ENCODE assay signal across 14 cellular contexts in genomic region chr7:74311305-74311744, GRCh38. TPM values are rescaled to one million over a fixed set of nuclear protein-coding genes. Genes with fewer than 3 reads are reported as not detected.
DNase-seq lines count a peak whose midpoint lies in the region; ATAC-seq and TF ChIP-seq lines count a peak whose summit lies in the region.
"Had no signal": no experiment of that assay in that cellular context is flagged by ENCODE, and none has a peak within 500 bp of the region (broad histone marks: within the 10 kb centered on the region; RNA-seq: fewer than 3 reads in every experiment).

No MANE protein-coding gene starts in this region.

- H3K9me3 ChIP-seq in mucosa of rectum (ENCODE audit: control insufficient read depth in 2 of 2, low read length in 2 of 2) (no peaks in the 10 kb centered on the region), adrenal gland (replicated peaks in 1 of 3) (no peaks in the 10 kb centered on the region)

- H3K9ac ChIP-seq in mucosa of rectum (ENCODE audit: low read depth in 1 of 2, low read length in 2 of 2), result no peak overlapping the region

- TF ChIP-seq POLR2A in adrenal gland (IDR thresholded peaks at IDR 0.05), result no peak

- H3K4me3 ChIP-seq in mucosa of rectum (ENCODE audit: low read length in 2 of 2) (no peak overlapping the region), adrenal gland (no peak overlapping the region)
- H3K4me3 ChIP-seq: SK-N-MC had no signal

- H3K4me3 Mint-ChIP-seq in activated CD4-positive, alpha-beta T cell treated with anti-CD3 and anti-CD28 coated beads for 36 hours, result no peak overlapping the region
- no peak overlapping the region for H3K4me3 Mint-ChIP-seq in WTC11
- H3K4me3 Mint-ChIP-seq: activated naive CD8-positive, alpha-beta T cell had no signal

- intact Hi-C loops in activated CD4-positive, alpha-beta T cell treated with anti-CD3 and anti-CD28 coated beads for 36 hours (cut with DNase I, micrococcal nuclease), result no loop called here
- intact Hi-C loops in adrenal gland (cut with DNase I), result no loop called here

- peak overlapping the region; percentile 16 to 52 for H3K27ac ChIP-seq in mucosa of rectum (ENCODE audit: low read depth in 2 of 2, low read length in 2 of 2)
- no peak overlapping the region for H3K27ac ChIP-seq in adrenal gland
- H3K27ac ChIP-seq: SK-N-MC had no signal

- H3K36me3 ChIP-seq in mucosa of rectum (ENCODE audit: control insufficient read depth in 2 of 2, insufficient read depth in 2 of 2, low read length in 2 of 2), result no peaks in the 10 kb centered on the region
- no peaks in the 10 kb centered on the region for H3K36me3 ChIP-seq in adrenal gland (replicated peaks in 1 of 2)

- no peak for DNase-seq in activated CD4-positive, alpha-beta T cell treated with anti-CD3 and anti-CD28 coated beads for 36 hours
- no peak for DNase-seq in activated CD4-positive, alpha-beta T cell treated with anti-CD3 and anti-CD28 coated beads for 4 hours
- DNase-seq in HT-29 (ENCODE audit: low spot score) (peak; percentile 39), WTC11 (ENCODE audit: low spot score) (no peak), NCI-H1436 (lab: John Stamatoyannopoulos, UW) (no peak), adrenal gland (no peak)
- DNase-seq: activated CD8-positive, alpha-beta memory T cell treated with anti-CD3 and anti-CD28 coated beads, Interleukin-2, amount 50 U/mL, for 4 hours; central memory CD4-positive, alpha-beta T cell; NCI-H2171 treated with DMSO at 0.1 percent for 48 hours; retina had no signal

- H3K36me3 Mint-ChIP-seq in activated CD4-positive, alpha-beta T cell treated with anti-CD3 and anti-CD28 coated beads for 36 hours (ENCODE audit: low read depth), result no peaks in the 10 kb centered on the region
- no peaks in the 10 kb centered on the region for H3K36me3 Mint-ChIP-seq in WTC11
- H3K36me3 Mint-ChIP-seq: activated naive CD8-positive, alpha-beta T cell had no signal

- H3K27me3 ChIP-seq in mucosa of rectum (ENCODE audit: control insufficient read depth in 2 of 2, insufficient read depth in 2 of 2, low read length in 2 of 2), result no peaks in the 10 kb centered on the region
- H3K27me3 ChIP-seq in adrenal gland, result no peaks in the 10 kb centered on the region

- H3K9me3 Mint-ChIP-seq in activated CD4-positive, alpha-beta T cell treated with anti-CD3 and anti-CD28 coated beads for 36 hours (ENCODE audit: low read depth), result no peaks in the 10 kb centered on the region
- H3K9me3 Mint-ChIP-seq in WTC11, result no peaks in the 10 kb centered on the region

- CTCF ChIA-PET in activated CD4-positive, alpha-beta T cell treated with anti-CD3 and anti-CD28 coated beads for 36 hours (lab: Charles Lee), result no interaction called here
- CTCF ChIA-PET in WTC11 (lab: Charles Lee), result interaction anchor here (0.7 to 2.6 kb wide), 3 partner anchors 36 to 139 kb away, joined by 3 to 11 read pairs (median 6); no protein-coding TSS in a partner anchor

- peaks cover 13% of the 10 kb centered on the region for H3K4me1 Mint-ChIP-seq in activated CD4-positive, alpha-beta T cell treated with anti-CD3 and anti-CD28 coated beads for 36 hours
- H3K4me1 Mint-ChIP-seq in WTC11, result peaks cover 9% of the 10 kb centered on the region

- no peak overlapping the region for H3K27ac Mint-ChIP-seq in activated CD4-positive, alpha-beta T cell treated with anti-CD3 and anti-CD28 coated beads for 36 hours
- H3K27ac Mint-ChIP-seq in WTC11, result peak overlapping the region; percentile 84; the same call in 1 of the 2 replicates
- H3K27ac Mint-ChIP-seq: activated naive CD8-positive, alpha-beta T cell had no signal

- H3K27me3 Mint-ChIP-seq in activated CD4-positive, alpha-beta T cell treated with anti-CD3 and anti-CD28 coated beads for 36 hours, result peaks cover 8% of the 10 kb centered on the region
- H3K27me3 Mint-ChIP-seq in WTC11 (ENCODE audit: low read depth), result no peaks in the 10 kb centered on the region

- POLR2A ChIA-PET in activated CD4-positive, alpha-beta T cell treated with anti-CD3 and anti-CD28 coated beads for 36 hours (lab: Charles Lee), result no interaction called here
- POLR2A ChIA-PET in WTC11 (lab: Charles Lee), result no interaction called here

- peak; percentile 68 for ATAC-seq in activated CD4-positive, alpha-beta T cell treated with anti-CD3 and anti-CD28 coated beads for 36 hours
- ATAC-seq in WTC11 (no peak), HG03457 (IDR thresholded peaks at IDR 0.05; ENCODE audit: unreplicated experiment) (no peak)

- TF ChIP-seq CTCF in WTC11 (IDR thresholded peaks at IDR 0.05), result no peak
- no peak for TF ChIP-seq CTCF in adrenal gland (IDR thresholded peaks at IDR 0.05)

- H3K4me1 ChIP-seq in mucosa of rectum (ENCODE audit: control insufficient read depth in 2 of 2, insufficient read depth in 2 of 2, low read length in 2 of 2) (peaks cover 0 to under 1% of the 10 kb centered on the region in 2 donors), adrenal gland (replicated peaks in 1 of 2) (peaks cover 12 to 18% of the 10 kb centered on the region in 2 donors)

- WGBS in adrenal gland, 4 donors, result 82 to 92% (median 89%) methylated on average over 4 of the region's 4 CpGs

TF ChIP-seq in WTC11, 78 proteins besides CTCF, POLR2A, EP300 and RAD21:
- no peak for TF ChIP-seq EMX1 (CRISPR knock-in tag; IDR thresholded peaks at IDR 0.05)
- no peak for TF ChIP-seq MAX (CRISPR knock-in tag; IDR thresholded peaks at IDR 0.05)
- TF ChIP-seq ZNF396 (CRISPR knock-in tag; IDR thresholded peaks at IDR 0.05; ENCODE audit: borderline replicate concordance), result no peak
- no peak for TF ChIP-seq ZBTB21 (CRISPR knock-in tag; IDR thresholded peaks at IDR 0.05; ENCODE audit: borderline replicate concordance)
- no peak for TF ChIP-seq MXD4 (CRISPR knock-in tag; IDR thresholded peaks at IDR 0.05; ENCODE audit: borderline replicate concordance)
- TF ChIP-seq ZNF423 (CRISPR knock-in tag; IDR thresholded peaks at IDR 0.05), result no peak
- no peak for TF ChIP-seq ZNF281 (CRISPR knock-in tag; IDR thresholded peaks at IDR 0.05)
- no peak for TF ChIP-seq NFYB (CRISPR knock-in tag; conservative IDR thresholded peaks at IDR 0.05; ENCODE audit: low read depth)
- TF ChIP-seq TP53 (CRISPR knock-in tag; IDR thresholded peaks at IDR 0.05), result no peak
- no peak for TF ChIP-seq ZNF121 (CRISPR knock-in tag; IDR thresholded peaks at IDR 0.05)
- no peak for TF ChIP-seq FOXK1 (CRISPR knock-in tag; IDR thresholded peaks at IDR 0.05)
- TF ChIP-seq IRF1 (CRISPR knock-in tag; IDR thresholded peaks at IDR 0.05), result no peak
- TF ChIP-seq ZNF219 (CRISPR knock-in tag; IDR thresholded peaks at IDR 0.05; ENCODE audit: borderline replicate concordance), result no peak
- TF ChIP-seq NR3C1 (CRISPR knock-in tag; conservative IDR thresholded peaks at IDR 0.05; ENCODE audit: low read depth), result no peak
- no peak for TF ChIP-seq ATF1 (CRISPR knock-in tag; IDR thresholded peaks at IDR 0.05)
- TF ChIP-seq ZBTB43 (CRISPR knock-in tag; IDR thresholded peaks at IDR 0.05), result no peak

RNA-seq across cellular contexts. Expression of gene CLIP2, which starts 22.1 kb away (rescaled TPM):
- total RNA-seq in activated CD4-positive, alpha-beta T cell treated with anti-CD3 and anti-CD28 coated beads for 36 hours, result 1 to 10 TPM; 1.4 to 1.8 TPM
- 13.5 and 14.0 TPM in 2 replicates for total RNA-seq in HT-29 (2014; rRNA removed; shearing (Covaris generic))
- total RNA-seq in WTC11 (2021), result 48.1 to 49.7 TPM (median 48.4 TPM) in 3 replicates
- 10 to 100 TPM; 19.8 to 48.6 (median 26.6) TPM for total RNA-seq in adrenal gland
- 10 to 100 TPM in 1 of 3 donors, 1 to 10 TPM in 2; 6.8 to 27.7 (median 8.2) TPM for polyA plus RNA-seq in adrenal gland

RNA-seq across cellular contexts. Expression of gene RFC2, which starts 57.1 kb away (rescaled TPM):
- 100 to 1,000 TPM in 1 of 2 experiments, 10 to 100 TPM in 1; 84.9 to 123 TPM for total RNA-seq in activated CD4-positive, alpha-beta T cell treated with anti-CD3 and anti-CD28 coated beads for 36 hours
- total RNA-seq in HT-29 (2014; rRNA removed; shearing (Covaris generic)), result 60.3 and 63.3 TPM in 2 replicates
- 74.1 to 80.7 TPM (median 79.4 TPM) in 3 replicates for total RNA-seq in WTC11 (2021)
- 10 to 100 TPM; 12.0 to 19.4 (median 14.6) TPM for total RNA-seq in adrenal gland
- 10 to 100 TPM in 2 of 3 donors, 1 to 10 TPM in 1; 9.3 to 18.0 (median 12.3) TPM for polyA plus RNA-seq in adrenal gland

Comparison
In these comparisons a context has a peak if more than half of its experiments do, and no peak if none do; other contexts are left out.
1. H3K27ac ChIP-seq: peak in mucosa of rectum (2 of 2); none in adrenal gland (0 of 5).